In the genomic region with DNA sequence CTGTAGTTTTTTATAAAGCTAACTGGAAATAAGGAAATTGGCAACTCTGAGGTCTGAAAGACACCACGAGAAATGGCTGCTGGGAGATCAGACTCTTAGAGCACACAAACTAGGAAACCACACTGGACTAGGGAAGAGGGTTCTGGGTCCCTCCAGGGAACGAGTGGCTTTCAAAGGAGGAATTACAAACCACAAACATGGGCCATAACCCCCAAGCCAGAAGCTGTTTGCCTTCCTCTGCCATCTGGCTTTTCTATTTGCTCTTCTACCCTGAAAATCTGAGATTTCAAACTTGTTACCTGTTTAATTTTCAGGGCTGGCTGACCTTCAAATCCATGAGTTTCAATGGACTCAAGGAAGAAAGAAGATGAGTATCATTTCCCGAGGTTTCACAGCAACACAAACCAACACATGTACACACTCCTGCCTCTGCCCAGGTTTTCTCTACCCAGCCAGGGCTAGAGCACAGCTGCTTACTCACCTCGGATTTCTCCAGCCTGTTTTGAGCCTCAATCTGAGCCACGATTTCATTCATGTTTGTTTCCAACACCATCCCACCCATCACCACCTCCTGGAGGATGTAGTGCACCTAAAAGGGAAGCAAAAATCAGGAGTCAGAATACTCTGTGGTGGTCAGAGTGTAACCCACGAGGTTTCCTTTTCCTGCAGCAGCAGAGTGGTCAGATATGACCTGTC, we compare ENCODE assay signal across 8 cellular contexts. TPM values are rescaled to one million over a fixed set of nuclear protein-coding genes. Genes with fewer than 3 reads are reported as not detected.
DNase-seq lines count a peak whose midpoint lies in the region; ATAC-seq, FAIRE-seq and TF ChIP-seq lines count a peak whose summit lies in the region.

No MANE protein-coding gene starts in this region.

- TF ChIP-seq RAD21 in HepG2 (CRISPR knock-in tag; IDR thresholded peaks at IDR 0.05), result no peak

- FAIRE-seq in HepG2 (lab: Jason Lieb, UNC) (no peak), kidney (lab: Jason Lieb, UNC) (no peak)

- TF ChIP-seq POLR2A in HepG2 (IDR thresholded peaks at IDR 0.05; ENCODE audit: insufficient read depth in 1 of 2, low read depth in 2 of 2, low read length in 2 of 2), result no peak

- no peaks in the 10 kb centered on the region for H4K20me1 ChIP-seq in HepG2 (ENCODE audit: insufficient read depth, low read length)

- no TSS peak for BruUV-seq in HepG2 (replicated peaks; lab: Mats Ljungman, UMichigan)

- TF ChIP-seq CTCF in ascending aorta (IDR thresholded peaks at IDR 0.05) (no peak), HepG2 (CRISPR knock-in tag; IDR thresholded peaks at IDR 0.05) (no peak), kidney (IDR thresholded peaks at IDR 0.05; ENCODE audit: borderline replicate concordance, extremely low read depth, insufficient read depth) (no peak)

- H2AFZ ChIP-seq in HepG2 (ENCODE audit: low read length), result no peak overlapping the region

- H3K9me3 ChIP-seq in HUES48 (ENCODE audit: control insufficient read depth, insufficient read depth, low read length), result no peaks in the 10 kb centered on the region
- no peaks in the 10 kb centered on the region for H3K9me3 ChIP-seq in ascending aorta
- no peaks in the 10 kb centered on the region for H3K9me3 ChIP-seq in right cardiac atrium (ENCODE audit: control insufficient read depth, low read length)
- no peaks in the 10 kb centered on the region for H3K9me3 ChIP-seq in HepG2 (ENCODE audit: low read length)
- H3K9me3 ChIP-seq in kidney (ENCODE audit: control insufficient read depth in 1 of 2, low read length in 2 of 2), result no peaks in the 10 kb centered on the region

- no peaks in the 10 kb centered on the region for H3K79me2 ChIP-seq in HepG2 (ENCODE audit: insufficient read depth, low read length)

- POLR2A ChIA-PET in HepG2 (lab: Yijun Ruan, JAX), result interaction anchor here (1.1 kb wide), 1 partner anchor 30 kb away, joined by 3 read pairs; no protein-coding TSS in a partner anchor

- in situ Hi-C loops in HepG2 (cut with HindIII; ENCODE audit: extremely low pct_ligation_motif_present, low pct_unique_long_range_greater_than_20kb), result no loop called here

- peak overlapping the region; percentile 14 for H3K27ac ChIP-seq in HUES48 (ENCODE audit: low read depth, low read length)
- H3K27ac ChIP-seq in ascending aorta, result peak overlapping the region; percentile 65 to 86
- peak overlapping the region; percentile 2 for H3K27ac ChIP-seq in right cardiac atrium (ENCODE audit: low read length)
- H3K27ac ChIP-seq in temporal lobe (ENCODE audit: low read depth, low read length), result peak overlapping the region; percentile 60
- H3K27ac ChIP-seq in HepG2 (ENCODE audit: extremely low read length, insufficient read depth, low read length), result no peak overlapping the region
- H3K27ac ChIP-seq in kidney (ENCODE audit: low read depth in 2 of 2, low read length in 2 of 2), result no peak overlapping the region

- CTCF ChIA-PET in HepG2 (lab: Yijun Ruan, JAX; ENCODE audit: low intra/inter-chr PET ratio, low total read pairs), result no interaction called here

- H3K27me3 ChIP-seq in HUES48 (ENCODE audit: control insufficient read depth, insufficient read depth, low read length) (no peaks in the 10 kb centered on the region), ascending aorta (no peaks in the 10 kb centered on the region), right cardiac atrium (ENCODE audit: control insufficient read depth, insufficient read depth) (no peaks in the 10 kb centered on the region), HepG2 (ENCODE audit: control insufficient read depth in 1 of 2, insufficient read depth in 2 of 2, low read length in 2 of 2) (no peaks in the 10 kb centered on the region)

- intact Hi-C loops in ascending aorta (cut with DNase I), result no loop called here
- intact Hi-C loops in right cardiac atrium (cut with DNase I), result no loop called here
- intact Hi-C loops in HepG2 (cut with micrococcal nuclease; ENCODE audit: unreplicated experiment), result no loop called here
- intact Hi-C loops in kidney (cut with DNase I), result no loop called here

- no peak overlapping the region for H3K4me2 ChIP-seq in HepG2 (ENCODE audit: low read depth, low read length)

- H3K9ac ChIP-seq in HUES48 (ENCODE audit: low read depth, low read length), result no peak overlapping the region
- no peak overlapping the region for H3K9ac ChIP-seq in HepG2 (ENCODE audit: insufficient read depth, low read depth, low read length)
- no peak overlapping the region for H3K9ac ChIP-seq in kidney (ENCODE audit: low read length in 2 of 2)

- ATAC-seq in right cardiac atrium (peak in 1 of 2 donors; percentile 32), HepG2 (no peak), GM19324 (IDR thresholded peaks at IDR 0.05; ENCODE audit: low FRiP score, unreplicated experiment) (no peak)

- no peak overlapping the region for H3K4me3 ChIP-seq in HUES48 (ENCODE audit: low read depth, low read length)
- H3K4me3 ChIP-seq in ascending aorta, result peak overlapping the region in 1 of 2 donors; percentile 3
- H3K4me3 ChIP-seq in right cardiac atrium (ENCODE audit: low read length), result no peak overlapping the region
- H3K4me3 ChIP-seq in HepG2 (replicated peaks in 1 of 3; ENCODE audit: insufficient read depth in 1 of 3, low read depth in 2 of 3, low read length in 3 of 3), result no peak overlapping the region
- H3K4me3 ChIP-seq in kidney (ENCODE audit: low read length in 2 of 2), result no peak overlapping the region

- WGBS in right cardiac atrium, result 53% methylated on average over 6 of the region's 6 CpGs
- WGBS in HepG2 (ENCODE audit: low lambda C conversion rate), result 80% methylated on average over 6 of the region's 6 CpGs

- H3K4me1 ChIP-seq in HUES48 (ENCODE audit: control insufficient read depth, insufficient read depth, low read length) (no peaks in the 10 kb centered on the region), ascending aorta (peaks cover 6 to 26% of the 10 kb centered on the region in 2 donors), right cardiac atrium (ENCODE audit: control insufficient read depth, insufficient read depth, low read length) (peaks cover 2% of the 10 kb centered on the region), HepG2 (ENCODE audit: insufficient read depth, low read length) (no peaks in the 10 kb centered on the region), kidney (ENCODE audit: control insufficient read depth in 1 of 2, insufficient read depth in 1 of 2, low read depth in 1 of 2, low read length in 2 of 2) (peaks cover 0 to 5% of the 10 kb centered on the region in 2 donors)

- peak in 1 of 2 donors; percentile 61 for DNase-seq in ascending aorta (ENCODE audit: low spot score in 2 of 2)
- no peak for DNase-seq in right cardiac atrium
- DNase-seq in effector CD8-positive, alpha-beta T cell (lab: John Stamatoyannopoulos, UW), result no peak
- DNase-seq in HepG2 (ENCODE audit: low spot score), result no peak
- no peak for DNase-seq in kidney

- TF ChIP-seq EP300 in HepG2 (IDR thresholded peaks at IDR 0.05; ENCODE audit: low read depth in 2 of 2, low read length in 2 of 2) (no peak), HepG2 (CRISPR knock-in tag; IDR thresholded peaks at IDR 0.05; ENCODE audit: borderline replicate concordance) (no peak)

- peaks cover 52% of the 10 kb centered on the region for H3K36me3 ChIP-seq in HUES48 (ENCODE audit: control insufficient read depth, insufficient read depth, low read length)
- H3K36me3 ChIP-seq in ascending aorta, result peaks cover 25 to 28% of the 10 kb centered on the region in 2 donors
- peaks cover 10 to 46% of the 10 kb centered on the region in 2 experiments; a peak in 4 of 5 replicates for H3K36me3 ChIP-seq in HepG2 (replicated peaks in 1 of 2; ENCODE audit: control insufficient read depth in 1 of 2, insufficient read depth in 2 of 2, low read length in 2 of 2)
- peaks cover 20 to 39% of the 10 kb centered on the region in 2 donors for H3K36me3 ChIP-seq in kidney (ENCODE audit: control insufficient read depth in 1 of 2, insufficient read depth in 2 of 2, low read length in 2 of 2)

RNA-seq across cellular contexts. Expression of a gene that starts 22.6 kb away (rescaled TPM):
- total RNA-seq in ascending aorta (48.2 TPM), right cardiac atrium (10 to 100 TPM in 3 of 4 donors, 1 to 10 TPM in 1; 8.9 to 16.3 (median 12.1) TPM), temporal lobe (1.5 TPM), HepG2 (2016; rRNA removed; fragmentation: Illumina TruSeq; extraction: Trizol) (34.6 and 60.4 TPM in 2 replicates), kidney (221 TPM)
- polyA plus RNA-seq in right cardiac atrium (8.8 TPM), HepG2 (2011; rRNA removed) (91.6 and 133 TPM in 2 replicates), kidney (ENCODE audit: insufficient read depth, low read depth, low replicate concordance) (242 TPM)
- total RNA-seq in HepG2 (2016; cell fraction: cytosol; rRNA removed; fragmentation: Illumina TruSeq; extraction: Trizol; ENCODE audit: low read depth), result 15.6 and 16.8 TPM in 2 replicates
- 26.1 and 65.2 TPM in 2 replicates for total RNA-seq in HepG2 (2016; cell fraction: insoluble cytoplasmic fraction; rRNA removed; fragmentation: Illumina TruSeq; extraction: Trizol)
- 26.0 and 27.7 TPM in 2 replicates for total RNA-seq in HepG2 (2016; cell fraction: membrane; rRNA removed; fragmentation: Illumina TruSeq; extraction: Trizol)
- 86.6 and 113 TPM in 2 replicates for total RNA-seq in HepG2 (2016; cell fraction: nucleus; rRNA removed; fragmentation: Illumina TruSeq; extraction: Trizol)
- polyA plus RNA-seq in HepG2 (2011; cell fraction: cytosol; rRNA removed), result 71.6 and 76.1 TPM in 2 replicates
- 264 and 286 TPM in 2 replicates for polyA plus RNA-seq in HepG2 (2011; cell fraction: nucleus; rRNA removed)
- polyA plus RNA-seq in HepG2 (2012), result 157 and 182 TPM in 2 replicates
- 14.0 and 14.9 TPM in 2 replicates for polyA plus RNA-seq in HepG2 (2016; cell fraction: cytosol; fragmentation: Illumina TruSeq; extraction: Trizol; ENCODE audit: low read depth)
- 44.3 and 62.9 TPM in 2 replicates for polyA plus RNA-seq in HepG2 (2016; cell fraction: insoluble cytoplasmic fraction; fragmentation: Illumina TruSeq; extraction: Trizol; ENCODE audit: low read depth)
- polyA plus RNA-seq in HepG2 (2016; cell fraction: membrane; fragmentation: Illumina TruSeq; extraction: Trizol; ENCODE audit: low read depth), result 31.7 and 35.7 TPM in 2 replicates
- 327 and 338 TPM in 2 replicates for polyA plus RNA-seq in HepG2 (2016; cell fraction: nucleus; fragmentation: Illumina TruSeq; extraction: Trizol; ENCODE audit: insufficient read depth, low read depth)
- polyA minus RNA-seq in HepG2 (2011; rRNA and poly(A)+ RNA removed; ENCODE audit: low replicate concordance), result 0.07 and 103 TPM in 2 replicates
- polyA minus RNA-seq in HepG2 (2011; cell fraction: cytosol; rRNA and poly(A)+ RNA removed), result 60.8 and 79.8 TPM in 2 replicates
- 44.8 and 60.0 TPM in 2 replicates for polyA minus RNA-seq in HepG2 (2011; cell fraction: nucleus; rRNA and poly(A)+ RNA removed)

RNA-seq across cellular contexts. Expression of a gene that starts 56.5 kb away (rescaled TPM):
- 16.0 TPM for total RNA-seq in ascending aorta
- total RNA-seq in right cardiac atrium, result 10 to 100 TPM; 38.5 to 42.6 (median 40.4) TPM
- polyA plus RNA-seq in right cardiac atrium, result 28.8 TPM
- total RNA-seq in temporal lobe, result 34.9 TPM
- total RNA-seq in HepG2 (2016; rRNA removed; fragmentation: Illumina TruSeq; extraction: Trizol), result 44.4 and 69.5 TPM in 2 replicates
- total RNA-seq in HepG2 (2016; cell fraction: cytosol; rRNA removed; fragmentation: Illumina TruSeq; extraction: Trizol; ENCODE audit: low read depth), result 14.8 and 16.1 TPM in 2 replicates
- 44.6 and 83.7 TPM in 2 replicates for total RNA-seq in HepG2 (2016; cell fraction: insoluble cytoplasmic fraction; rRNA removed; fragmentation: Illumina TruSeq; extraction: Trizol)
- total RNA-seq in HepG2 (2016; cell fraction: membrane; rRNA removed; fragmentation: Illumina TruSeq; extraction: Trizol), result 19.4 and 21.8 TPM in 2 replicates
- total RNA-seq in HepG2 (2016; cell fraction: nucleus; rRNA removed; fragmentation: Illumina TruSeq; extraction: Trizol), result 26.9 and 31.9 TPM in 2 replicates
- 16.5 and 17.6 TPM in 2 replicates for polyA plus RNA-seq in HepG2 (2011; rRNA removed)
- polyA plus RNA-seq in HepG2 (2011; cell fraction: cytosol; rRNA removed), result 13.1 and 25.8 TPM in 2 replicates
- 10.5 and 11.5 TPM in 2 replicates for polyA plus RNA-seq in HepG2 (2011; cell fraction: nucleus; rRNA removed)
- 22.0 and 35.9 TPM in 2 replicates for polyA plus RNA-seq in HepG2 (2012)
- polyA plus RNA-seq in HepG2 (2016; cell fraction: cytosol; fragmentation: Illumina TruSeq; extraction: Trizol; ENCODE audit: low read depth), result 4.3 and 5.8 TPM in 2 replicates
- polyA plus RNA-seq in HepG2 (2016; cell fraction: insoluble cytoplasmic fraction; fragmentation: Illumina TruSeq; extraction: Trizol; ENCODE audit: low read depth), result 44.5 and 54.7 TPM in 2 replicates
- 8.7 and 9.0 TPM in 2 replicates for polyA plus RNA-seq in HepG2 (2016; cell fraction: membrane; fragmentation: Illumina TruSeq; extraction: Trizol; ENCODE audit: low read depth)
- polyA plus RNA-seq in HepG2 (2016; cell fraction: nucleus; fragmentation: Illumina TruSeq; extraction: Trizol; ENCODE audit: insufficient read depth, low read depth), result 14.9 and 16.6 TPM in 2 replicates
- 52.1 and 55.9 TPM in 2 replicates for polyA minus RNA-seq in HepG2 (2011; rRNA and poly(A)+ RNA removed; ENCODE audit: low replicate concordance)
- 20.8 and 31.4 TPM in 2 replicates for polyA minus RNA-seq in HepG2 (2011; cell fraction: cytosol; rRNA and poly(A)+ RNA removed)
- polyA minus RNA-seq in HepG2 (2011; cell fraction: nucleus; rRNA and poly(A)+ RNA removed), result 37.1 and 44.4 TPM in 2 replicates
- 42.9 TPM for total RNA-seq in kidney
- 17.5 TPM for polyA plus RNA-seq in kidney (ENCODE audit: insufficient read depth, low read depth, low replicate concordance)

Comparison
In these comparisons a context has a peak if more than half of its experiments do, and no peak if none do; other contexts are left out.
1. H3K27ac ChIP-seq: peak in HUES48 (single experiment), ascending aorta (2 of 2), right cardiac atrium (single experiment) and temporal lobe (single experiment); none in HepG2 (single experiment) and kidney (0 of 2).